ENCODE assay signal across 26 cellular contexts in the genomic region with DNA sequence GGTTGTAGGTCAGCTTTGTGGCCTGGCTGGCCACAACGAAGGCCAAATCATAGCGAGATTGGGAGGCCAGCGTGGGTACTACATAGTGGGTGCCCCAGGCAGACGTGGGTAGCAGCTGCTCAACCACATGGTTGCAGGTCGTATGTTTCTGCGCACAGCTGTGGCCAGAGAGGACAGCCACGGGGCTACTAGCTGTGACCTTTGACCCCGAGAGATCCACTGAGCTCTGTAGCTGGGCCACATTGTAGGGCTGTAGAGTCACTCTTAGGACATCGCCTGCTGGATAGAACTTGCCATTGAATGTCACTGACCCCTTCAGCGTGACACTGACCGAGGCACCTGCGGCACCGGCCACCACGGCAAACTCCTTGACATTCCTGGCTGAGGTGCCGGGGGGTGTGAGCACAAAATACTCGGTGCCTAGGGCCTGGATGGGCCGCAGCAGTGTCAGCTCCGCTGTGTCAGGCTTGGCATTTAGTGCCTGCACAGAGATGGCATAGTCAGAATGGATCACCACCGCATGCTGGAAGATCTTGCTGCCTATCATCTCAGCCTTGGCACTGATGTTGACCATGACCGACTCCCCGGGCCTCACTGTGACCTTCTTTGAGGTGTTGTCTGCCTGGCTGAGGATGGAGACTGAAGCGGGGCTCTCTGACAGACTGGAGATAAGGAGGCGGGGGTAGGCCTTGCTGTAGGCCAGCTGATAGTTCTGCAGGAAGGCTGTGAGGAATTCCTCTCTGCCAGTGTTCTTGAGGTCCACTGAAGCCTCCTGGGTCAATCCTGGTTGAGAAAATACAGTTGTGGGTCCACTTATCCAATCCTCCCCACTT. TPM values are rescaled to one million over a fixed set of nuclear protein-coding genes. Genes with fewer than 3 reads are reported as not detected.
DNase-seq lines count a peak whose midpoint lies in the region; ATAC-seq, FAIRE-seq and TF ChIP-seq lines count a peak whose summit lies in the region.
"Had no signal": no experiment of that assay in that cellular context is flagged by ENCODE, and none has a peak within 500 bp of the region (broad histone marks: within the 10 kb centered on the region; RNA-seq: fewer than 3 reads in every experiment).

No MANE protein-coding gene starts in this region.

- H2BK15ac ChIP-seq in mesenchymal stem cell (ENCODE audit: low read depth, poor library complexity, severe bottlenecking), result no peak overlapping the region

- H3K9ac ChIP-seq in mesenchymal stem cell (ENCODE audit: low read length), result no peak overlapping the region

- intact Hi-C loops in activated CD4-positive, alpha-beta T cell treated with anti-CD3 and anti-CD28 coated beads, Interleukin-2, amount 10 ng/mL, durations not matched to agents 24 days and 14 days (cut with micrococcal nuclease), result no loop called here
- intact Hi-C loops in naive thymus-derived CD4-positive, alpha-beta T cell (cut with micrococcal nuclease), result no loop called here

- no peaks in the 10 kb centered on the region for H3K4me1 ChIP-seq in A549
- H3K4me1 ChIP-seq in naive thymus-derived CD4-positive, alpha-beta T cell (ENCODE audit: control insufficient read depth in 2 of 2, insufficient read depth in 2 of 2, low read length in 2 of 2), result peaks cover 0 to 8% of the 10 kb centered on the region in 2 donors
- no peaks in the 10 kb centered on the region for H3K4me1 ChIP-seq in mesenchymal stem cell (ENCODE audit: control insufficient read depth, insufficient read depth, low read depth, low read length)
- H3K4me1 ChIP-seq: breast epithelium, vagina had no signal

- H3K4me3 ChIP-seq in A549 (no peak overlapping the region), mesenchymal stem cell (ENCODE audit: insufficient read depth in 1 of 2, low read depth in 1 of 2, low read length in 2 of 2) (no peak overlapping the region)
- H3K4me3 ChIP-seq in naive thymus-derived CD4-positive, alpha-beta T cell (ENCODE audit: low read length), result no peak overlapping the region
- H3K4me3 ChIP-seq: breast epithelium, thoracic aorta, vagina had no signal

- no peak overlapping the region for H2AK5ac ChIP-seq in mesenchymal stem cell (ENCODE audit: low read length, severe bottlenecking)

- TF ChIP-seq POLR2A in A549 (IDR thresholded peaks at IDR 0.05; ENCODE audit: low read length), result no peak

- no peak for TF ChIP-seq RAD21 in A549 (conservative IDR thresholded peaks at IDR 0.05 in 1 of 2, IDR thresholded peaks at IDR 0.05 in 1 of 2)

- H3K4ac ChIP-seq in mesenchymal stem cell (ENCODE audit: low read depth in 1 of 2, low read length in 2 of 2), result no peak overlapping the region

- peaks cover 6% of the 10 kb centered on the region for H3K4me1 Mint-ChIP-seq in activated CD4-positive, alpha-beta T cell treated with anti-CD3 and anti-CD28 coated beads, Interleukin-2, amount 10 ng/mL, durations not matched to agents 24 days and 14 days
- H3K4me1 Mint-ChIP-seq in activated naive CD8-positive, alpha-beta T cell treated with anti-CD3 and anti-CD28 coated beads for 36 hours, result peaks cover 39% of the 10 kb centered on the region
- H3K4me1 Mint-ChIP-seq in naive thymus-derived CD4-positive, alpha-beta T cell, result peaks cover 6 to 47% (median 36%) of the 10 kb centered on the region in 7 donors
- H3K4me1 Mint-ChIP-seq: B cell had no signal

- H3K18ac ChIP-seq in mesenchymal stem cell (ENCODE audit: low read depth in 1 of 2, low read length in 2 of 2), result no peak overlapping the region

- WGBS in A549 (ENCODE audit: missing lambda C conversion rate), result 87% methylated on average over 23 of the region's 23 CpGs
- WGBS in mesenchymal stem cell, result 88% methylated on average over 23 of the region's 23 CpGs

- no peak overlapping the region for H2BK5ac ChIP-seq in mesenchymal stem cell (ENCODE audit: low read depth, low read length, poor library complexity, severe bottlenecking)

- CTCF ChIA-PET in A549 (lab: Yijun Ruan, JAX), result interaction anchor here (1.0 to 6.0 kb wide), 9 partner anchors 8 to 84 kb away, joined by 3 to 26 read pairs (median 7); a partner anchor contains a TSS
- CTCF ChIA-PET in naive thymus-derived CD4-positive, alpha-beta T cell (lab: Charles Lee), result interaction anchor here (0.6 to 1.5 kb wide), 2 partner anchors 15 to 42 kb away, joined by 4 to 8 read pairs; no protein-coding TSS in a partner anchor

- DNase-seq in activated CD4-positive, alpha-beta T cell treated with anti-CD3 and anti-CD28 coated beads, Interleukin-2, amount 10 ng/mL, durations not matched to agents 24 days and 14 days, result no peak
- no peak for DNase-seq in activated CD4-positive, alpha-beta T cell treated with anti-CD3 and anti-CD28 coated beads for 48 hours
- DNase-seq in A549 (ENCODE audit: low read depth in 1 of 2, low spot score in 1 of 2) (no peak), globus pallidus (ENCODE audit: low spot score) (no peak), iPS-NIHi7 (ENCODE audit: extremely low spot score) (no peak), mesenchymal stem cell (no peak)
- no peak for DNase-seq in activated naive CD8-positive, alpha-beta T cell treated with anti-CD3 and anti-CD28 coated beads for 36 hours
- no peak for DNase-seq in naive thymus-derived CD4-positive, alpha-beta T cell
- DNase-seq: activated CD4-positive, CD25-positive, alpha-beta regulatory T cell treated with anti-CD3 and anti-CD28 coated beads, Interleukin-2, amount 50 U/mL, for 72 hours; activated gamma-delta T cell treated with Interleukin-2 at 50 U/mL for 16 hours; DMS153; effector memory CD4-positive, alpha-beta T cell; GOT3; MV-4-11; NCI-H1694; NCI-H2171; NCI-H510A; stimulated activated naive CD4-positive, alpha-beta T cell; T-helper 17 cell had no signal

- H4K8ac ChIP-seq in mesenchymal stem cell (ENCODE audit: low read length), result no peak overlapping the region

- H2AFZ ChIP-seq in mesenchymal stem cell (ENCODE audit: low read depth, low read length), result no peak overlapping the region

- no peak overlapping the region for H4K91ac ChIP-seq in mesenchymal stem cell (ENCODE audit: low read length)

- no peak overlapping the region for H3K4me3 Mint-ChIP-seq in activated CD4-positive, alpha-beta T cell treated with anti-CD3 and anti-CD28 coated beads, Interleukin-2, amount 10 ng/mL, durations not matched to agents 24 days and 14 days
- no peak overlapping the region for H3K4me3 Mint-ChIP-seq in activated naive CD8-positive, alpha-beta T cell treated with anti-CD3 and anti-CD28 coated beads for 36 hours
- peak overlapping the region in 4 of 10 donors; percentile 5 to 39 (median 16) for H3K4me3 Mint-ChIP-seq in naive thymus-derived CD4-positive, alpha-beta T cell
- H3K4me3 Mint-ChIP-seq: B cell, T-helper 17 cell had no signal

- POLR2A ChIA-PET in A549 (lab: Yijun Ruan, JAX), result no interaction called here
- POLR2A ChIA-PET in naive thymus-derived CD4-positive, alpha-beta T cell (lab: Charles Lee), result interaction anchor here (0.7 to 1.7 kb wide), 5 partner anchors 12 to 43 kb away, joined by 3 to 5 read pairs (median 4); a partner anchor contains a TSS

- H3K36me3 ChIP-seq in naive thymus-derived CD4-positive, alpha-beta T cell (ENCODE audit: control insufficient read depth in 2 of 3, insufficient read depth in 3 of 3, low read length in 3 of 3), result no peaks in the 10 kb centered on the region
- no peaks in the 10 kb centered on the region for H3K36me3 ChIP-seq in mesenchymal stem cell (ENCODE audit: control insufficient read depth in 1 of 2, insufficient read depth in 2 of 2, low read depth in 1 of 2, low read length in 2 of 2)
- H3K36me3 ChIP-seq: breast epithelium, thoracic aorta, vagina had no signal

- H3K27me3 Mint-ChIP-seq in activated CD4-positive, alpha-beta T cell treated with anti-CD3 and anti-CD28 coated beads, Interleukin-2, amount 10 ng/mL, durations not matched to agents 24 days and 14 days, result peaks cover 4% of the 10 kb centered on the region
- H3K27me3 Mint-ChIP-seq in activated naive CD8-positive, alpha-beta T cell treated with anti-CD3 and anti-CD28 coated beads for 36 hours, result no peaks in the 10 kb centered on the region
- peaks cover 0 to 3% (median 0%) of the 10 kb centered on the region in 5 donors for H3K27me3 Mint-ChIP-seq in naive thymus-derived CD4-positive, alpha-beta T cell
- H3K27me3 Mint-ChIP-seq: T-helper 17 cell had no signal

- no peak overlapping the region for H3K27ac ChIP-seq in A549
- no peak overlapping the region for H3K27ac ChIP-seq in naive thymus-derived CD4-positive, alpha-beta T cell (ENCODE audit: low read depth, low read length)
- no peak overlapping the region for H3K27ac ChIP-seq in mesenchymal stem cell (ENCODE audit: low read length, poor library complexity, severe bottlenecking)
- H3K27ac ChIP-seq: breast epithelium, HL-60, thoracic aorta, vagina had no signal

- peaks cover 2% of the 10 kb centered on the region for H3K36me3 Mint-ChIP-seq in activated CD4-positive, alpha-beta T cell treated with anti-CD3 and anti-CD28 coated beads, Interleukin-2, amount 10 ng/mL, durations not matched to agents 24 days and 14 days (ENCODE audit: low read depth)
- peaks cover 21% of the 10 kb centered on the region for H3K36me3 Mint-ChIP-seq in activated naive CD8-positive, alpha-beta T cell treated with anti-CD3 and anti-CD28 coated beads for 36 hours
- peaks cover 0 to 33% (median 5%) of the 10 kb centered on the region in 5 donors for H3K36me3 Mint-ChIP-seq in naive thymus-derived CD4-positive, alpha-beta T cell

- H3K4me2 ChIP-seq in A549 (no peak overlapping the region), mesenchymal stem cell (ENCODE audit: low read length, poor library complexity, severe bottlenecking) (no peak overlapping the region)

- H3K79me1 ChIP-seq in mesenchymal stem cell (replicated peaks; ENCODE audit: low read length, poor library complexity, severe bottlenecking), result no peaks in the 10 kb centered on the region

- H3K27me3 ChIP-seq in naive thymus-derived CD4-positive, alpha-beta T cell (ENCODE audit: control insufficient read depth in 2 of 2, insufficient read depth in 2 of 2, low read length in 2 of 2), result no peaks in the 10 kb centered on the region
- peaks cover 0 to 4% of the 10 kb centered on the region in 2 experiments for H3K27me3 ChIP-seq in mesenchymal stem cell (ENCODE audit: control insufficient read depth in 1 of 2, insufficient read depth in 1 of 2, low read length in 2 of 2)
- H3K27me3 ChIP-seq: breast epithelium, vagina had no signal

- H3K14ac ChIP-seq in mesenchymal stem cell (ENCODE audit: low read length in 2 of 2), result no peak overlapping the region

- H3K9me3 Mint-ChIP-seq in activated CD4-positive, alpha-beta T cell treated with anti-CD3 and anti-CD28 coated beads, Interleukin-2, amount 10 ng/mL, durations not matched to agents 24 days and 14 days, result peaks cover 6% of the 10 kb centered on the region
- peaks cover 6% of the 10 kb centered on the region for H3K9me3 Mint-ChIP-seq in activated naive CD8-positive, alpha-beta T cell treated with anti-CD3 and anti-CD28 coated beads for 36 hours
- H3K9me3 Mint-ChIP-seq in naive thymus-derived CD4-positive, alpha-beta T cell, result peaks cover 0 to 7% (median 0%) of the 10 kb centered on the region in 11 donors

- H3K27ac Mint-ChIP-seq in activated CD4-positive, alpha-beta T cell treated with anti-CD3 and anti-CD28 coated beads, Interleukin-2, amount 10 ng/mL, durations not matched to agents 24 days and 14 days, result peak overlapping the region; percentile 51
- H3K27ac Mint-ChIP-seq in activated naive CD8-positive, alpha-beta T cell treated with anti-CD3 and anti-CD28 coated beads for 36 hours, result peak overlapping the region; percentile 79
- peak overlapping the region in 5 of 9 donors; percentile 2 to 63 (median 39) for H3K27ac Mint-ChIP-seq in naive thymus-derived CD4-positive, alpha-beta T cell
- H3K27ac Mint-ChIP-seq: B cell, T-helper 17 cell had no signal

- H3K23ac ChIP-seq in mesenchymal stem cell (ENCODE audit: low read length in 2 of 2), result no peak overlapping the region

- peak; percentile 86 for FAIRE-seq in A549 (lab: Jason Lieb, UNC)
- FAIRE-seq: A204.1, colon had no signal

- ATAC-seq in A549, result peak in 1 of 2 experiments; percentile 24; a peak in 2 of 6 replicates
- no peak for ATAC-seq in naive thymus-derived CD4-positive, alpha-beta T cell
- ATAC-seq: T-helper 17 cell had no signal

- no peak overlapping the region for H2BK12ac ChIP-seq in mesenchymal stem cell (ENCODE audit: low read length in 2 of 2)

- peaks cover 12% of the 10 kb centered on the region; the same call in 2 of the 3 replicates for H3K9me3 ChIP-seq in A549
- H3K9me3 ChIP-seq in naive thymus-derived CD4-positive, alpha-beta T cell (ENCODE audit: control insufficient read depth in 2 of 3, low read length in 3 of 3), result no peaks in the 10 kb centered on the region
- H3K9me3 ChIP-seq in mesenchymal stem cell (ENCODE audit: control insufficient read depth, low read length), result no peaks in the 10 kb centered on the region
- H3K9me3 ChIP-seq: breast epithelium, thoracic aorta, vagina had no signal

- no peak overlapping the region for H2BK120ac ChIP-seq in mesenchymal stem cell (ENCODE audit: low read depth, low read length)

- no peak for TF ChIP-seq EP300 in A549 (IDR thresholded peaks at IDR 0.05)

- TF ChIP-seq CTCF in A549 (IDR thresholded peaks at IDR 0.05), result no peak

RNA-seq across cellular contexts. Expression of a gene that starts 6.7 kb away (rescaled TPM):
- 3.3 and 4.7 TPM in 2 replicates for total RNA-seq in activated CD4-positive, alpha-beta T cell treated with anti-CD3 and anti-CD28 coated beads, Interleukin-2, amount 10 ng/mL, durations not matched to agents 24 days and 14 days
- 1.4 and 2.8 TPM in 2 replicates for polyA plus RNA-seq in A549 (2011; rRNA removed)
- polyA plus RNA-seq in A549 (2012; cell fraction: cytosol; rRNA removed), result 0.66 and 0.70 TPM in 2 replicates
- polyA plus RNA-seq in A549 (2012; cell fraction: nucleus; rRNA removed), result 3.4 and 4.9 TPM in 2 replicates
- polyA plus RNA-seq in A549 (2017; fragmentation: RNase III; extraction: RNeasy Plus Mini Kit Qiagen cat#74134 plus additional on column Dnase treatment), result 0.61 to 0.74 TPM (median 0.62 TPM) in 3 replicates
- 12.8 and 17.6 TPM in 2 replicates for polyA minus RNA-seq in A549 (2011; rRNA and poly(A)+ RNA removed)
- 1 to 10 TPM; 7.0 to 8.0 TPM for total RNA-seq in activated naive CD8-positive, alpha-beta T cell treated with anti-CD3 and anti-CD28 coated beads for 36 hours
- 100 to 1,000 TPM in 2 of 5 experiments, 10 to 100 TPM in 3; 14.9 to 118 (median 28.1) TPM for total RNA-seq in naive thymus-derived CD4-positive, alpha-beta T cell
- 1 to 10 TPM in 1 of 2 donors, under 1 TPM in 1; 0.57 to 1.6 TPM for polyA plus RNA-seq in naive thymus-derived CD4-positive, alpha-beta T cell
- polyA plus RNA-seq in mesenchymal stem cell (2013, experiment 1 of 2), result 0.03 TPM
- polyA plus RNA-seq in mesenchymal stem cell (2013, experiment 2 of 2), result 0.01 TPM

RNA-seq across cellular contexts. Expression of a gene that starts 43.2 kb away (rescaled TPM):
- 192 and 193 TPM in 2 replicates for total RNA-seq in activated CD4-positive, alpha-beta T cell treated with anti-CD3 and anti-CD28 coated beads, Interleukin-2, amount 10 ng/mL, durations not matched to agents 24 days and 14 days
- polyA plus RNA-seq in A549 (2011; rRNA removed), result 192 and 208 TPM in 2 replicates
- 371 and 460 TPM in 2 replicates for polyA plus RNA-seq in A549 (2012; cell fraction: cytosol; rRNA removed)
- polyA plus RNA-seq in A549 (2012; cell fraction: nucleus; rRNA removed), result 457 and 591 TPM in 2 replicates
- polyA plus RNA-seq in A549 (2017; fragmentation: RNase III; extraction: RNeasy Plus Mini Kit Qiagen cat#74134 plus additional on column Dnase treatment), result 276 to 295 TPM (median 284 TPM) in 3 replicates
- 147 and 219 TPM in 2 replicates for polyA minus RNA-seq in A549 (2011; rRNA and poly(A)+ RNA removed)
- 100 to 1,000 TPM; 169 to 170 TPM for total RNA-seq in activated naive CD8-positive, alpha-beta T cell treated with anti-CD3 and anti-CD28 coated beads for 36 hours
- 100 to 1,000 TPM in 1 of 5 experiments, 10 to 100 TPM in 4; 48.7 to 146 (median 69.1) TPM for total RNA-seq in naive thymus-derived CD4-positive, alpha-beta T cell
- polyA plus RNA-seq in naive thymus-derived CD4-positive, alpha-beta T cell, result 10 to 100 TPM; 73.5 to 91.1 TPM
- 75.6 TPM for polyA plus RNA-seq in mesenchymal stem cell (2013, experiment 1 of 2)
- 75.9 TPM for polyA plus RNA-seq in mesenchymal stem cell (2013, experiment 2 of 2)
